Comparison of ENCODE assay signal across 19 cellular contexts in genomic region chr7:16636533-16637173, GRCh38. TPM values are rescaled to one million over a fixed set of nuclear protein-coding genes. Genes with fewer than 3 reads are reported as not detected.
DNase-seq lines count a peak whose midpoint lies in the region; ATAC-seq, FAIRE-seq and TF ChIP-seq lines count a peak whose summit lies in the region.
"Had no signal": no experiment of that assay in that cellular context is flagged by ENCODE, and none has a peak within 500 bp of the region (broad histone marks: within the 10 kb centered on the region; RNA-seq: fewer than 3 reads in every experiment).

No MANE protein-coding gene starts in this region.

- no peaks in the 10 kb centered on the region for H3K36me3 ChIP-seq in HUES48 (ENCODE audit: control insufficient read depth, insufficient read depth, low read length)
- no peaks in the 10 kb centered on the region for H3K36me3 ChIP-seq in muscle layer of colon (ENCODE audit: insufficient read depth, low read length)
- no peaks in the 10 kb centered on the region for H3K36me3 ChIP-seq in lower lobe of right lung
- H3K36me3 ChIP-seq: BE2C had no signal

- no peaks in the 10 kb centered on the region for H3K27me3 ChIP-seq in HUES48 (ENCODE audit: control insufficient read depth, insufficient read depth, low read length)
- no peaks in the 10 kb centered on the region for H3K27me3 ChIP-seq in muscle layer of colon (ENCODE audit: control insufficient read depth in 1 of 2, insufficient read depth in 2 of 2, low read length in 2 of 2)
- H3K27me3 ChIP-seq in lower lobe of right lung (ENCODE audit: low read depth), result no peaks in the 10 kb centered on the region
- H3K27me3 ChIP-seq: BE2C, testis had no signal

- TF ChIP-seq CTCF in AG09309 (IDR thresholded peaks at IDR 0.05; ENCODE audit: control insufficient read depth, insufficient read depth, low read depth, low read length, missing control alignments) (no peak), lower lobe of right lung (IDR thresholded peaks at IDR 0.05) (no peak)

- H3K27ac ChIP-seq in HUES48 (ENCODE audit: low read depth, low read length), result peak overlapping the region; percentile 20
- H3K27ac ChIP-seq in muscle layer of colon (ENCODE audit: low read depth, low read length), result peak overlapping the region; percentile 42
- H3K27ac ChIP-seq in lower lobe of right lung, result no peak overlapping the region

- H3K4me3 ChIP-seq in AG09309 (ENCODE audit: control insufficient read depth, low read depth, low read length), result no peak overlapping the region
- H3K4me3 ChIP-seq in HUES48 (ENCODE audit: low read depth, low read length), result no peak overlapping the region
- H3K4me3 ChIP-seq in muscle layer of colon (ENCODE audit: low read depth in 1 of 2, low read length in 2 of 2), result no peak overlapping the region
- H3K4me3 ChIP-seq in lower lobe of right lung, result no peak overlapping the region
- H3K4me3 ChIP-seq: testis had no signal

- H3K9ac ChIP-seq in HUES48 (ENCODE audit: low read depth, low read length) (no peak overlapping the region), muscle layer of colon (ENCODE audit: low read length) (no peak overlapping the region)

- H3K9me3 ChIP-seq in HUES48 (ENCODE audit: control insufficient read depth, insufficient read depth, low read length), result no peaks in the 10 kb centered on the region
- no peaks in the 10 kb centered on the region for H3K9me3 ChIP-seq in muscle layer of colon (ENCODE audit: low read length)
- no peaks in the 10 kb centered on the region for H3K9me3 ChIP-seq in lower lobe of right lung
- H3K9me3 ChIP-seq: BE2C, testis had no signal

- DNase-seq in AG09309 (ENCODE audit: low read depth) (peak; percentile 68), iPS-NIHi11 (ENCODE audit: low spot score) (no peak), superior temporal gyrus (ENCODE audit: extremely low spot score) (no peak), lower lobe of right lung (no peak)
- DNase-seq in activated naive CD4-positive, alpha-beta T cell treated with anti-CD3 and anti-CD28 coated beads, Interleukin-2, amount 50 U/mL, for 72 hours (ENCODE audit: low spot score in 2 of 2), result no peak
- DNase-seq: activated naive CD4-positive, alpha-beta T cell; BE2C; central memory CD4-positive, alpha-beta T cell; DMS153; head of caudate nucleus; MM.1S; NCI-H1930; stimulated activated CD4-positive, alpha-beta T cell treated with anti-CD3 and anti-CD28 coated beads, Interleukin-1b, Interleukin-23, amount 100 ng/mL, for 48 hours; testis had no signal

- peaks cover 22% of the 10 kb centered on the region for H3K4me1 ChIP-seq in HUES48 (ENCODE audit: control insufficient read depth, insufficient read depth, low read length)
- H3K4me1 ChIP-seq in muscle layer of colon (ENCODE audit: insufficient read depth, low read length), result peaks cover 32% of the 10 kb centered on the region
- peaks cover 16% of the 10 kb centered on the region for H3K4me1 ChIP-seq in lower lobe of right lung
- H3K4me1 ChIP-seq: BE2C had no signal

- no peak overlapping the region for H3K27ac Mint-ChIP-seq in activated naive CD4-positive, alpha-beta T cell treated with anti-CD3 and anti-CD28 coated beads, Interleukin-2, amount 50 U/mL, for 72 hours

- H3K9me3 Mint-ChIP-seq in activated naive CD4-positive, alpha-beta T cell treated with anti-CD3 and anti-CD28 coated beads, Interleukin-2, amount 50 U/mL, for 72 hours, result no peaks in the 10 kb centered on the region

- no peak for ATAC-seq in activated naive CD4-positive, alpha-beta T cell treated with anti-CD3 and anti-CD28 coated beads, Interleukin-2, amount 50 U/mL, for 72 hours
- no peak for ATAC-seq in lower lobe of right lung
- ATAC-seq: activated CD4-positive, CD25-positive, alpha-beta regulatory T cell treated with anti-CD3 and anti-CD28 coated beads, Interleukin-2, amount 50 U/mL, for 24 hours; Panc1 had no signal

- peak; percentile 62 for FAIRE-seq in endometrium (lab: Jason Lieb, UNC)

- intact Hi-C loops in lower lobe of right lung (cut with DNase I), result no loop called here

- peaks cover 0 to 16% of the 10 kb centered on the region in 2 donors for H3K36me3 Mint-ChIP-seq in activated naive CD4-positive, alpha-beta T cell treated with anti-CD3 and anti-CD28 coated beads, Interleukin-2, amount 50 U/mL, for 72 hours

RNA-seq across cellular contexts. Expression of gene ANKMY2, which starts 8.9 kb away (rescaled TPM):
- total RNA-seq in activated naive CD4-positive, alpha-beta T cell treated with anti-CD3 and anti-CD28 coated beads, Interleukin-2, amount 50 U/mL, for 72 hours, result 10 to 100 TPM in 1 of 2 donors, 1 to 10 TPM in 1; 9.7 to 12.0 TPM
- 13.9 TPM for total RNA-seq in lower lobe of right lung

RNA-seq across cellular contexts. Expression of gene BZW2, which starts 9.3 kb away (rescaled TPM):
- total RNA-seq in activated naive CD4-positive, alpha-beta T cell treated with anti-CD3 and anti-CD28 coated beads, Interleukin-2, amount 50 U/mL, for 72 hours, result 10 to 100 TPM; 83.2 to 94.1 TPM
- total RNA-seq in lower lobe of right lung, result 24.6 TPM
